Comparison of ENCODE assay signal across 10 cellular contexts in the genomic region with DNA sequence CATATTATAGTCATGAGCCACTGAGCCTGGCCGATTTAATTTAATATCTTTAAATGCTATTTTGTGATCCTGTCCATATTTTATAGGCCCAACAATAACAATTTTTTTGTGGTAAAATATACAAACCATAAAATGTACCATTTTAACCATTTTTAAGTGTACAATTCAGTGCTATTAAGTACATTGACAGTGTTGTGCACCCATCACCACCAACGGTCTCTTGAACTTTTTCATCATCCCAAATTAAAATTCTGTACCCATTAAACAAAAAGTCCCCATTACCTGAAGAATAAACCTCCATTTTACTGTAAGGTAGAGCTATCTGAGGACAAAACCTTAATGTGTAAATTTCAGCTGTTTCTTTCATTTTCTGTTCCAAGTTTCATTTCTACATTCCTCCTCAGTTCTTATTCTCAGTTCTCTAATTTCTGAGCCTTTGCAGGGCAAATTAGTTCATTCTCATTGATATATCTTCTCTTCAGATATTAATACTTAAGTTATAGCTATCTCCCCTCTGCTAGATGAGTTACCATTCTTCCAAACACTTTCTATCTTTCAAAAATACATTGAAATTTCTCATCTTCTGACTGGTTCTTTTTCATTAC. TPM values are rescaled to one million over a fixed set of nuclear protein-coding genes. Genes with fewer than 3 reads are reported as not detected.
DNase-seq lines count a peak whose midpoint lies in the region; ATAC-seq and TF ChIP-seq lines count a peak whose summit lies in the region.
"Had no signal": no experiment of that assay in that cellular context is flagged by ENCODE, and none has a peak within 500 bp of the region (broad histone marks: within the 10 kb centered on the region; RNA-seq: fewer than 3 reads in every experiment).

No MANE protein-coding gene starts in this region.

- H3K4me2 ChIP-seq in MM.1S (ENCODE audit: low read depth, low read length) = peak overlapping the region; percentile 92; the same call in 1 of the 2 replicates

- peak overlapping the region; percentile 56; the same call in 1 of the 2 replicates for H3K9ac ChIP-seq in MM.1S (ENCODE audit: low read length)

- DNase-seq in activated CD4-positive, CD25-positive, alpha-beta regulatory T cell treated with anti-CD3 and anti-CD28 coated beads, Interleukin-2, amount 50 U/mL, for 72 hours = no peak
- DNase-seq in MM.1S = peak; percentile 72
- no peak for DNase-seq in natural killer cell
- no peak for DNase-seq in psoas muscle
- DNase-seq in SHP77 treated with DMSO at 0.1 percent for 48 hours (lab: John Stamatoyannopoulos, UW) = no peak
- no peak for DNase-seq in substantia nigra (lab: John Stamatoyannopoulos, UW)
- DNase-seq: heart right ventricle had no signal

- H3K79me2 ChIP-seq in MM.1S (ENCODE audit: low read length) = peaks cover 49% of the 10 kb centered on the region

- H3K27me3 Mint-ChIP-seq in natural killer cell (ENCODE audit: low read depth in 2 of 2) = no peaks in the 10 kb centered on the region

- TF ChIP-seq CTCF in MM.1S (IDR thresholded peaks at IDR 0.05; ENCODE audit: low read length) = no peak
- no peak for TF ChIP-seq CTCF in natural killer cell (IDR thresholded peaks at IDR 0.05)
- no peak for TF ChIP-seq CTCF in psoas muscle (IDR thresholded peaks at IDR 0.05)

- peaks cover 8 to 16% of the 10 kb centered on the region in 2 donors for H3K4me1 Mint-ChIP-seq in natural killer cell

- no peaks in the 10 kb centered on the region for H3K9me3 ChIP-seq in MM.1S (replicated peaks; ENCODE audit: insufficient read depth, low read length)
- no peaks in the 10 kb centered on the region for H3K9me3 ChIP-seq in psoas muscle
- H3K9me3 ChIP-seq: heart right ventricle had no signal

- peaks cover 17% of the 10 kb centered on the region for H3K4me1 ChIP-seq in MM.1S (ENCODE audit: low read length)
- H3K4me1 ChIP-seq in psoas muscle = no peaks in the 10 kb centered on the region

- H3K36me3 ChIP-seq in MM.1S (replicated peaks; ENCODE audit: insufficient read depth, low read length) (peaks cover 9% of the 10 kb centered on the region), psoas muscle (ENCODE audit: insufficient read depth in 1 of 2, low read depth in 1 of 2) (peaks cover 19 to 99% of the 10 kb centered on the region in 2 donors)

- H3K27ac Mint-ChIP-seq in natural killer cell = peak overlapping the region; percentile 78 to 84

- peaks cover 29% of the 10 kb centered on the region for H3F3A ChIP-seq in MM.1S (ENCODE audit: insufficient read depth, low read length)

- H3K27ac ChIP-seq in MM.1S (ENCODE audit: low read length) = peak overlapping the region; percentile 88
- no peak overlapping the region for H3K27ac ChIP-seq in psoas muscle
- no peak overlapping the region for H3K27ac ChIP-seq in substantia nigra (ENCODE audit: low read depth, low read length, poor library complexity, severe bottlenecking)

- no peaks in the 10 kb centered on the region for H3K9me2 ChIP-seq in MM.1S (replicated peaks; ENCODE audit: insufficient read depth, low read length)

- H2AFZ ChIP-seq in MM.1S (ENCODE audit: low read length) = no peak overlapping the region

- no peaks in the 10 kb centered on the region for H3K9me3 Mint-ChIP-seq in natural killer cell

- intact Hi-C loops in natural killer cell (cut with micrococcal nuclease) (no loop called here), psoas muscle (cut with DNase I) (no loop called here)

- H3K4me3 ChIP-seq in MM.1S (ENCODE audit: low read length) (peak overlapping the region; percentile 18; the same call in 1 of the 2 replicates), psoas muscle (no peak overlapping the region)
- H3K4me3 ChIP-seq: heart right ventricle had no signal

- H3K4me3 Mint-ChIP-seq in natural killer cell = peak overlapping the region; percentile 49

- H4K20me1 ChIP-seq in MM.1S (ENCODE audit: insufficient read depth, low read length) = no peaks in the 10 kb centered on the region

- ATAC-seq in activated CD4-positive, CD25-positive, alpha-beta regulatory T cell treated with anti-CD3 and anti-CD28 coated beads, Interleukin-2, amount 50 U/mL, for 24 hours = peak; percentile 75 to 78
- ATAC-seq in HG02623 (IDR thresholded peaks at IDR 0.05; ENCODE audit: unreplicated experiment) (peak; percentile 94), natural killer cell (no peak), psoas muscle (no peak)
- ATAC-seq: HCT116, heart right ventricle had no signal

- WGBS in psoas muscle, 3 donors = 82 to 84% (median 84%) methylated on average over 2 of the region's 2 CpGs

- H3K27me3 ChIP-seq in MM.1S (replicated peaks; ENCODE audit: insufficient read depth, low read length) = no peaks in the 10 kb centered on the region
- no peaks in the 10 kb centered on the region for H3K27me3 ChIP-seq in psoas muscle (ENCODE audit: insufficient read depth in 3 of 3, low read length in 2 of 3)
- H3K27me3 ChIP-seq: heart right ventricle had no signal

- no peaks in the 10 kb centered on the region for H3K36me3 Mint-ChIP-seq in natural killer cell

RNA-seq across cellular contexts. Expression of gene MTO1, which starts 10.3 kb away (rescaled TPM):
- total RNA-seq in natural killer cell (10 to 100 TPM; 37.8 to 46.1 (median 41.3) TPM), psoas muscle (10 to 100 TPM; 15.9 to 25.9 (median 18.3) TPM)
- polyA plus RNA-seq in psoas muscle = 10 to 100 TPM; 19.2 to 22.6 (median 20.2) TPM

RNA-seq across cellular contexts. Expression of gene CGAS, which starts 19.7 kb away (rescaled TPM):
- total RNA-seq in natural killer cell (10 to 100 TPM; 15.5 to 17.8 (median 16.6) TPM), psoas muscle (1 to 10 TPM in 2 of 4 donors, under 1 TPM in 2; 0.44 to 1.1 (median 0.81) TPM)
- polyA plus RNA-seq in psoas muscle = under 1 TPM; 0.27 to 0.36 (median 0.30) TPM

RNA-seq across cellular contexts. Expression of gene EEF1A1, which starts 49.0 kb away (rescaled TPM):
- total RNA-seq in natural killer cell = 1,000 to 10,000 TPM; 6,475 to 7,348 (median 7,348) TPM
- 1,000 to 10,000 TPM in 1 of 4 donors, 100 to 1,000 TPM in 3; 703 to 2,379 (median 902) TPM for total RNA-seq in psoas muscle
- 1,000 to 10,000 TPM in 1 of 3 donors, 100 to 1,000 TPM in 2; 541 to 1,251 (median 593) TPM for polyA plus RNA-seq in psoas muscle

Comparison
In these comparisons a context has a peak if more than half of its experiments do, and no peak if none do; other contexts are left out.
1. ATAC-seq: peak in activated CD4-positive, CD25-positive, alpha-beta regulatory T cell treated with anti-CD3 and anti-CD28 coated beads, Interleukin-2, amount 50 U/mL, for 24 hours (2 of 2) and HG02623 (single experiment); none in natural killer cell (0 of 3) and psoas muscle (0 of 4).
2. RNA of gene CGAS, which starts 19.7 kb away (total RNA-seq): 15.5 to 17.8 TPM in natural killer cell; 0.44 to 1.1 TPM in psoas muscle; every median in the first group is over 4 times any median in the second.